ENCODE assay signal across 8 cellular contexts in the genomic region with DNA sequence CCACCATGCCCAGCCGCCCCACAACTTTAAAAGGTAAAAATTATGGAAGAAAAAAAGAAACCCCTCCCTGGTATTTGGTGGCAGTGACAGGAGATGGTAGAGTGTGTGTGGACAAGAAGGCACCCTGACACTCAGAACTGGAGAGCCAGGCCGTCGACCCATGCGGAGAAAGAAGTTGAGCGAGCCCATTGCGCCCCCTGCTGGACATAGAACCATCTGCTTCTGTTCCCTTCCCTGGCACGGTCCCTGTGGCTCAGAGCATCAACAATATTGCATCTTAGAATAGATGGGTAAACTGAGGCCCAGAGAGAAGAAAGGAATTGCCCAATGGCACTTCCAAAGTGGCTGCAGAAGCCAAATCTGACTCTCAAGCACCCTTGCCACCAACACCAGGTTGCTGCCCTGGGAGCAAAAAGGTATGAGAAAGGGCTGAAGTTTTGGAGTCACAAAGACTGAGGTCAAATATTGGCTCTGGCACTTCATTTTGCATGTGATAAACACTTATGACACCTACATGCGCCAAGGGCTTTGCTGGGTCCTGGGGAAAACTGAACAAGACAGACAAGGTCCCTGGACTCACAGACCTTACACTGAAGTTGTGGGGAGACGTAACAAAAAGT. TPM values are rescaled to one million over a fixed set of nuclear protein-coding genes. Genes with fewer than 3 reads are reported as not detected.
A peak's percentile ranks its signal among the peaks of the same experiment; 100 is the strongest.
DNase-seq lines count a peak whose midpoint lies in the region; ATAC-seq and TF ChIP-seq lines count a peak whose summit lies in the region.

No MANE protein-coding gene starts in this region.

- H3K9me3 ChIP-seq in SU-DHL-6 (ENCODE audit: insufficient read depth, low read length) (no peaks in the 10 kb centered on the region), heart right ventricle (no peaks in the 10 kb centered on the region)

- H3K9me2 ChIP-seq in SU-DHL-6 (replicated peaks; ENCODE audit: insufficient read depth, low read length), result no peaks in the 10 kb centered on the region

- H2AFZ ChIP-seq in SU-DHL-6 (ENCODE audit: low read depth, low read length, severe bottlenecking), result no peak overlapping the region

- WGBS in heart right ventricle, 2 donors, result 27 to 31% methylated on average over 9 of the region's 9 CpGs

- intact Hi-C loops in heart right ventricle (cut with DNase I), result loop anchor here in 5 of 10 donors (1.0 to 2.0 kb wide), 2 partner anchors 21 to 22 kb away; no protein-coding TSS in a partner anchor

- H3K4me3 ChIP-seq in SU-DHL-6 (ENCODE audit: insufficient read depth, low read length, poor library complexity, severe bottlenecking) (no peak overlapping the region), heart right ventricle (no peak overlapping the region)

- H3K36me3 ChIP-seq in SU-DHL-6 (ENCODE audit: low read length) (no peaks in the 10 kb centered on the region), heart right ventricle (peaks cover 0 to 33% (median 4%) of the 10 kb centered on the region in 9 donors)

- peak; percentile 80 for DNase-seq in EH (ENCODE audit: low read depth)
- peak; percentile 8 for DNase-seq in NCI-H1048 (lab: John Stamatoyannopoulos, UW)
- DNase-seq in activated naive CD8-positive, alpha-beta T cell treated with anti-CD3 and anti-CD28 coated beads, Interleukin-2, amount 50 U/mL, for 16 hours (ENCODE audit: low read depth, low spot score), result peak; percentile 52
- peak; percentile 54 to 68 for DNase-seq in heart right ventricle
- peak; percentile 80 for DNase-seq in retina

- TF ChIP-seq CTCF in SU-DHL-6 (IDR thresholded peaks at IDR 0.05; ENCODE audit: insufficient read depth, low read length, poor library complexity, severe bottlenecking), result peak; percentile 84
- TF ChIP-seq CTCF in heart right ventricle (IDR thresholded peaks at IDR 0.05), result peak; percentile 59 to 88 (median 73)

- no peaks in the 10 kb centered on the region for H4K20me1 ChIP-seq in SU-DHL-6 (ENCODE audit: low read depth, low read length)

- H3K79me2 ChIP-seq in SU-DHL-6 (ENCODE audit: insufficient read depth, low read length), result no peaks in the 10 kb centered on the region

- H3K27ac ChIP-seq in SU-DHL-6 (ENCODE audit: low read depth, low read length) (no peak overlapping the region), heart right ventricle (no peak overlapping the region)

- H3K4me1 ChIP-seq in heart right ventricle, result no peaks in the 10 kb centered on the region

- H3K27me3 ChIP-seq in SU-DHL-6 (ENCODE audit: low read length), result no peaks in the 10 kb centered on the region
- no peaks in the 10 kb centered on the region for H3K27me3 ChIP-seq in heart right ventricle

- no peak overlapping the region for H3K4me2 ChIP-seq in SU-DHL-6 (ENCODE audit: low read depth, low read length, poor library complexity, severe bottlenecking)

- ATAC-seq in heart right ventricle (peak; percentile 64 to 91 (median 76)), HG03108 (IDR thresholded peaks at IDR 0.05; ENCODE audit: unreplicated experiment) (no peak), HG03342 (IDR thresholded peaks at IDR 0.05; ENCODE audit: unreplicated experiment) (no peak)

- H3F3A ChIP-seq in SU-DHL-6 (ENCODE audit: insufficient read depth), result no peaks in the 10 kb centered on the region

- H3K9ac ChIP-seq in SU-DHL-6 (ENCODE audit: low read length), result no peak overlapping the region

RNA-seq across cellular contexts. Expression of a gene that starts 8.6 kb away (rescaled TPM):
- total RNA-seq in heart right ventricle, result 10 to 100 TPM; 37.2 to 57.2 (median 48.2) TPM
- polyA plus RNA-seq in heart right ventricle, result 10 to 100 TPM; 33.3 to 51.0 TPM

RNA-seq across cellular contexts. Expression of a gene that starts 9.3 kb away (rescaled TPM):
- not detected for total RNA-seq in heart right ventricle
- under 1 TPM in 1 of 2 donors, not detected in 1; 0.04 TPM for polyA plus RNA-seq in heart right ventricle

RNA-seq across cellular contexts. Expression of a gene that starts 36.6 kb away (rescaled TPM):
- total RNA-seq in heart right ventricle, result 10 to 100 TPM in 1 of 10 donors, 1 to 10 TPM in 9; 5.3 to 10.9 (median 6.5) TPM
- polyA plus RNA-seq in heart right ventricle, result 1 to 10 TPM; 3.5 to 7.2 TPM

RNA-seq across cellular contexts. Expression of a gene that starts 50.1 kb away (rescaled TPM):
- total RNA-seq in heart right ventricle, result 10 to 100 TPM in 8 of 10 donors, 1 to 10 TPM in 2; 8.8 to 25.2 (median 14.7) TPM
- polyA plus RNA-seq in heart right ventricle, result 10 to 100 TPM in 1 of 2 donors, 1 to 10 TPM in 1; 6.2 to 28.9 TPM

RNA-seq across cellular contexts. Expression of a gene that starts 58.5 kb away (rescaled TPM):
- total RNA-seq in heart right ventricle, result 10 to 100 TPM in 3 of 10 donors, 1 to 10 TPM in 7; 7.8 to 28.0 (median 9.5) TPM
- polyA plus RNA-seq in heart right ventricle, result 10 to 100 TPM; 25.9 to 50.6 TPM

Comparison
In these comparisons a context has a peak if more than half of its experiments do, and no peak if none do; other contexts are left out.
1. DNase-seq: peak in every context shown above with its lines; median percentile 80 in EH; 80 in retina; 61 in heart right ventricle; 52 in activated naive CD8-positive, alpha-beta T cell treated with anti-CD3 and anti-CD28 coated beads, Interleukin-2, amount 50 U/mL, for 16 hours; 8 in NCI-H1048.
2. ATAC-seq: peak in heart right ventricle (8 of 8); none in HG03108 (single experiment) and HG03342 (single experiment).